17 cellular contexts compared by ENCODE assay signal in genomic region chr16:19153876-19154275, GRCh38. TPM values are rescaled to one million over a fixed set of nuclear protein-coding genes. Genes with fewer than 3 reads are reported as not detected.
DNase-seq lines count a peak whose midpoint lies in the region; ATAC-seq and TF ChIP-seq lines count a peak whose summit lies in the region.
"Had no signal": no experiment of that assay in that cellular context is flagged by ENCODE, and none has a peak within 500 bp of the region (broad histone marks: within the 10 kb centered on the region; RNA-seq: fewer than 3 reads in every experiment).

No MANE protein-coding gene starts in this region.

- no peaks in the 10 kb centered on the region for H3K36me3 Mint-ChIP-seq in activated CD4-positive, alpha-beta T cell treated with anti-CD3 and anti-CD28 coated beads for 36 hours (ENCODE audit: low read depth)
- H3K36me3 Mint-ChIP-seq in activated CD4-positive, alpha-beta T cell treated with anti-CD3 and anti-CD28 coated beads, Interleukin-2, amount 10 ng/mL, durations not matched to agents 24 days and 14 days (ENCODE audit: low read depth) = no peaks in the 10 kb centered on the region

- no peak for TF ChIP-seq RAD21 in Ishikawa (IDR thresholded peaks at IDR 0.05; ENCODE audit: low read depth)

- no peak overlapping the region for H3K4me3 Mint-ChIP-seq in activated CD4-positive, alpha-beta T cell treated with anti-CD3 and anti-CD28 coated beads for 36 hours
- H3K4me3 Mint-ChIP-seq in activated CD4-positive, alpha-beta T cell treated with anti-CD3 and anti-CD28 coated beads, Interleukin-2, amount 10 ng/mL, durations not matched to agents 24 days and 14 days = no peak overlapping the region
- H3K4me3 Mint-ChIP-seq: activated CD4-positive, alpha-beta T cell treated with anti-CD3 and anti-CD28 coated beads, Interleukin-2, amount 10 ng/mL, durations not matched to agents 7 days and 5 days; IgD-negative memory B cell; stimulated activated naive CD8-positive, alpha-beta T cell treated with anti-CD3 and anti-CD28 coated beads, Interleukin-15, Interleukin-2, amounts not matched to agents 100 ng/mL and 50 ng/mL, for 24 hours had no signal

- TF ChIP-seq EP300 in Ishikawa (IDR thresholded peaks at IDR 0.05; ENCODE audit: borderline replicate concordance) = no peak

- intact Hi-C loops in activated CD4-positive, alpha-beta T cell treated with anti-CD3 and anti-CD28 coated beads for 36 hours (cut with DNase I, micrococcal nuclease) = no loop called here
- intact Hi-C loops in activated CD4-positive, alpha-beta T cell treated with anti-CD3 and anti-CD28 coated beads, Interleukin-2, amount 10 ng/mL, durations not matched to agents 24 days and 14 days (cut with micrococcal nuclease) = no loop called here
- intact Hi-C loops in mucosa of descending colon (cut with DNase I, micrococcal nuclease) = no loop called here

- peak; percentile 14 for DNase-seq in activated CD4-positive, alpha-beta T cell treated with anti-CD3 and anti-CD28 coated beads for 36 hours
- DNase-seq in activated CD4-positive, alpha-beta T cell treated with anti-CD3 and anti-CD28 coated beads, Interleukin-2, amount 10 ng/mL, durations not matched to agents 24 days and 14 days = no peak
- DNase-seq in RWPE1 (ENCODE audit: low spot score) = peak; percentile 33
- DNase-seq in mucosa of descending colon = no peak
- no peak for DNase-seq in cortex of kidney (lab: John Stamatoyannopoulos, UW)
- DNase-seq: activated CD4-positive, alpha-beta T cell treated with anti-CD3 and anti-CD28 coated beads, Interleukin-2, amount 10 ng/mL, durations not matched to agents 7 days and 5 days; HCEC 1CT; kidney glomerular epithelial cell; stimulated activated CD4-positive, alpha-beta T cell treated with anti-CD3 and anti-CD28 coated beads, Interleukin-4, amount 100 ng/mL, for 1 hour; SW 1271 had no signal

- CTCF ChIA-PET in activated CD4-positive, alpha-beta T cell treated with anti-CD3 and anti-CD28 coated beads for 36 hours (lab: Charles Lee) = no interaction called here
- CTCF ChIA-PET in RWPE1 (lab: Yijun Ruan, JAX) = no interaction called here

- peaks cover 8% of the 10 kb centered on the region for H3K27me3 Mint-ChIP-seq in activated CD4-positive, alpha-beta T cell treated with anti-CD3 and anti-CD28 coated beads for 36 hours
- peaks cover 24% of the 10 kb centered on the region for H3K27me3 Mint-ChIP-seq in activated CD4-positive, alpha-beta T cell treated with anti-CD3 and anti-CD28 coated beads, Interleukin-2, amount 10 ng/mL, durations not matched to agents 24 days and 14 days
- H3K27me3 Mint-ChIP-seq: IgD-negative memory B cell had no signal

- no peaks in the 10 kb centered on the region for H3K36me3 ChIP-seq in mucosa of descending colon (ENCODE audit: low read depth)
- H3K36me3 ChIP-seq: gastroesophageal sphincter had no signal

- no peak overlapping the region for H3K4me3 ChIP-seq in mucosa of descending colon
- H3K4me3 ChIP-seq: gastroesophageal sphincter had no signal

- no peak for TF ChIP-seq CTCF in RWPE1 (conservative IDR thresholded peaks at IDR 0.05; ENCODE audit: low read depth)
- no peak for TF ChIP-seq CTCF in mucosa of descending colon (IDR thresholded peaks at IDR 0.05)

- ATAC-seq in activated CD4-positive, alpha-beta T cell treated with anti-CD3 and anti-CD28 coated beads for 36 hours = no peak
- ATAC-seq in mucosa of descending colon = peak; percentile 32
- no peak for ATAC-seq in GM21515 (IDR thresholded peaks at IDR 0.05; ENCODE audit: unreplicated experiment)
- no peak for ATAC-seq in HG02870 (IDR thresholded peaks at IDR 0.05; ENCODE audit: unreplicated experiment)
- ATAC-seq: gastroesophageal sphincter had no signal

- no peaks in the 10 kb centered on the region for H3K9me3 Mint-ChIP-seq in activated CD4-positive, alpha-beta T cell treated with anti-CD3 and anti-CD28 coated beads for 36 hours (ENCODE audit: low read depth)
- H3K9me3 Mint-ChIP-seq in activated CD4-positive, alpha-beta T cell treated with anti-CD3 and anti-CD28 coated beads, Interleukin-2, amount 10 ng/mL, durations not matched to agents 24 days and 14 days = peaks cover 6% of the 10 kb centered on the region

- POLR2A ChIA-PET in activated CD4-positive, alpha-beta T cell treated with anti-CD3 and anti-CD28 coated beads for 36 hours (lab: Charles Lee) = no interaction called here
- POLR2A ChIA-PET in RWPE1 (lab: Yijun Ruan, JAX; ENCODE audit: low non-redundant PET) = no interaction called here

- H3K4me1 ChIP-seq in mucosa of descending colon (ENCODE audit: low read depth) = no peaks in the 10 kb centered on the region
- H3K4me1 ChIP-seq: gastroesophageal sphincter had no signal

- no peak overlapping the region for H3K27ac ChIP-seq in RWPE1
- H3K27ac ChIP-seq: gastroesophageal sphincter had no signal

- H3K27ac Mint-ChIP-seq in activated CD4-positive, alpha-beta T cell treated with anti-CD3 and anti-CD28 coated beads for 36 hours = no peak overlapping the region
- H3K27ac Mint-ChIP-seq in activated CD4-positive, alpha-beta T cell treated with anti-CD3 and anti-CD28 coated beads, Interleukin-2, amount 10 ng/mL, durations not matched to agents 24 days and 14 days = no peak overlapping the region
- H3K27ac Mint-ChIP-seq: activated CD4-positive, alpha-beta T cell treated with anti-CD3 and anti-CD28 coated beads, Interleukin-2, amount 10 ng/mL, durations not matched to agents 7 days and 5 days; activated T-helper 2 cell treated with anti-CD3 and anti-CD28 coated beads, Interferon-gamma antibody, Interleukin-2, Interleukin-4, amounts not matched to agents 10 μg/mL and 5 μg/mL and 100 μg/mL, durations not matched to agents 14 hours and 24 hours and 36 hours; IgD-negative memory B cell; stimulated activated naive CD8-positive, alpha-beta T cell treated with anti-CD3 and anti-CD28 coated beads, Interleukin-15, Interleukin-2, amounts not matched to agents 100 ng/mL and 50 ng/mL, for 24 hours had no signal

- no peaks in the 10 kb centered on the region for H3K4me1 Mint-ChIP-seq in activated CD4-positive, alpha-beta T cell treated with anti-CD3 and anti-CD28 coated beads for 36 hours
- peaks cover 2% of the 10 kb centered on the region for H3K4me1 Mint-ChIP-seq in activated CD4-positive, alpha-beta T cell treated with anti-CD3 and anti-CD28 coated beads, Interleukin-2, amount 10 ng/mL, durations not matched to agents 24 days and 14 days
- H3K4me1 Mint-ChIP-seq: activated CD4-positive, alpha-beta T cell treated with anti-CD3 and anti-CD28 coated beads, Interleukin-2, amount 10 ng/mL, durations not matched to agents 7 days and 5 days had no signal

- H3K9me3 ChIP-seq in mucosa of descending colon = no peaks in the 10 kb centered on the region

TF ChIP-seq in Ishikawa, 13 proteins besides CTCF, POLR2A, EP300 and RAD21 (continues in another document):
- TF ChIP-seq FOXM1 (IDR thresholded peaks at IDR 0.05; ENCODE audit: borderline replicate concordance, low read depth) = no peak
- TF ChIP-seq CEBPB (IDR thresholded peaks at IDR 0.05) = no peak
- no peak for TF ChIP-seq NFIC (IDR thresholded peaks at IDR 0.05)
- no peak for TF ChIP-seq ZBTB7A (IDR thresholded peaks at IDR 0.05; ENCODE audit: low read depth)
- TF ChIP-seq TAF1 (IDR thresholded peaks at IDR 0.05; ENCODE audit: low read depth) = no peak
- TF ChIP-seq, protein P1, sequence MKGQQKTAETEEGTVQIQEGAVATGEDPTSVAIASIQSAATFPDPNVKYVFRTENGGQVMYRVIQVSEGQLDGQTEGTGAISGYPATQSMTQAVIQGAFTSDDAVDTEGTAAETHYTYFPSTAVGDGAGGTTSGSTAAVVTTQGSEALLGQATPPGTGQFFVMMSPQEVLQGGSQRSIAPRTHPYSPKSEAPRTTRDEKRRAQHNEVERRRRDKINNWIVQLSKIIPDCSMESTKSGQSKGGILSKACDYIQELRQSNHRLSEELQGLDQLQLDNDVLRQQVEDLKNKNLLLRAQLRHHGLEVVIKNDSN (IDR thresholded peaks at IDR 0.05) = peak; percentile 96
- no peak for TF ChIP-seq TEAD4 (IDR thresholded peaks at IDR 0.05)
- TF ChIP-seq MAX (IDR thresholded peaks at IDR 0.05) = peak; percentile 68
- no peak for TF ChIP-seq EGR1 (IDR thresholded peaks at IDR 0.05)
- TF ChIP-seq, protein P2, sequence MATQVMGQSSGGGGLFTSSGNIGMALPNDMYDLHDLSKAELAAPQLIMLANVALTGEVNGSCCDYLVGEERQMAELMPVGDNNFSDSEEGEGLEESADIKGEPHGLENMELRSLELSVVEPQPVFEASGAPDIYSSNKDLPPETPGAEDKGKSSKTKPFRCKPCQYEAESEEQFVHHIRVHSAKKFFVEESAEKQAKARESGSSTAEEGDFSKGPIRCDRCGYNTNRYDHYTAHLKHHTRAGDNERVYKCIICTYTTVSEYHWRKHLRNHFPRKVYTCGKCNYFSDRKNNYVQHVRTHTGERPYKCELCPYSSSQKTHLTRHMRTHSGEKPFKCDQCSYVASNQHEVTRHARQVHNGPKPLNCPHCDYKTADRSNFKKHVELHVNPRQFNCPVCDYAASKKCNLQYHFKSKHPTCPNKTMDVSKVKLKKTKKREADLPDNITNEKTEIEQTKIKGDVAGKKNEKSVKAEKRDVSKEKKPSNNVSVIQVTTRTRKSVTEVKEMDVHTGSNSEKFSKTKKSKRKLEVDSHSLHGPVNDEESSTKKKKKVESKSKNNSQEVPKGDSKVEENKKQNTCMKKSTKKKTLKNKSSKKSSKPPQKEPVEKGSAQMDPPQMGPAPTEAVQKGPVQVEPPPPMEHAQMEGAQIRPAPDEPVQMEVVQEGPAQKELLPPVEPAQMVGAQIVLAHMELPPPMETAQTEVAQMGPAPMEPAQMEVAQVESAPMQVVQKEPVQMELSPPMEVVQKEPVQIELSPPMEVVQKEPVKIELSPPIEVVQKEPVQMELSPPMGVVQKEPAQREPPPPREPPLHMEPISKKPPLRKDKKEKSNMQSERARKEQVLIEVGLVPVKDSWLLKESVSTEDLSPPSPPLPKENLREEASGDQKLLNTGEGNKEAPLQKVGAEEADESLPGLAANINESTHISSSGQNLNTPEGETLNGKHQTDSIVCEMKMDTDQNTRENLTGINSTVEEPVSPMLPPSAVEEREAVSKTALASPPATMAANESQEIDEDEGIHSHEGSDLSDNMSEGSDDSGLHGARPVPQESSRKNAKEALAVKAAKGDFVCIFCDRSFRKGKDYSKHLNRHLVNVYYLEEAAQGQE (IDR thresholded peaks at IDR 0.05; ENCODE audit: low read depth) = no peak

RNA-seq across cellular contexts. Expression of gene SYT17, which starts 14.2 kb away (rescaled TPM):
- total RNA-seq in activated CD4-positive, alpha-beta T cell treated with anti-CD3 and anti-CD28 coated beads for 36 hours = not detected
- total RNA-seq in activated CD4-positive, alpha-beta T cell treated with anti-CD3 and anti-CD28 coated beads, Interleukin-2, amount 10 ng/mL, durations not matched to agents 24 days and 14 days = 1.3 and 1.9 TPM in 2 replicates
- total RNA-seq in mucosa of descending colon = 10 to 100 TPM in 1 of 3 donors, 1 to 10 TPM in 2; 4.9 to 13.3 (median 5.9) TPM
- total RNA-seq: activated CD4-positive, alpha-beta T cell treated with anti-CD3 and anti-CD28 coated beads, Interleukin-2, amount 10 ng/mL, durations not matched to agents 7 days and 5 days had no signal

RNA-seq across cellular contexts. Expression of gene ITPRIPL2, which starts 40.1 kb away (rescaled TPM):
- total RNA-seq in activated CD4-positive, alpha-beta T cell treated with anti-CD3 and anti-CD28 coated beads for 36 hours = 1 to 10 TPM; 2.4 to 4.2 TPM
- total RNA-seq in activated CD4-positive, alpha-beta T cell treated with anti-CD3 and anti-CD28 coated beads, Interleukin-2, amount 10 ng/mL, durations not matched to agents 24 days and 14 days = 57.6 and 58.4 TPM in 2 replicates
- total RNA-seq in mucosa of descending colon = 10 to 100 TPM; 36.3 to 49.9 (median 36.5) TPM

Comparison
In these comparisons a context has a peak if more than half of its experiments do, and no peak if none do; other contexts are left out.
1. DNase-seq: peak in activated CD4-positive, alpha-beta T cell treated with anti-CD3 and anti-CD28 coated beads for 36 hours (single experiment) and RWPE1 (single experiment); none in activated CD4-positive, alpha-beta T cell treated with anti-CD3 and anti-CD28 coated beads, Interleukin-2, amount 10 ng/mL, durations not matched to agents 24 days and 14 days (single experiment), mucosa of descending colon (0 of 3) and cortex of kidney (single experiment).
2. RNA of gene ITPRIPL2, which starts 40.1 kb away (total RNA-seq): 57.6 to 58.4 TPM in activated CD4-positive, alpha-beta T cell treated with anti-CD3 and anti-CD28 coated beads, Interleukin-2, amount 10 ng/mL, durations not matched to agents 24 days and 14 days and 36.3 to 49.9 TPM in mucosa of descending colon; 2.4 to 4.2 TPM in activated CD4-positive, alpha-beta T cell treated with anti-CD3 and anti-CD28 coated beads for 36 hours; every median in the first group is over 4 times any median in the second.